In genomic region chr5:131996210-131997025, GRCh38 we compare ENCODE assay signal across 1 cellular context.
TF ChIP-seq lines count a peak whose summit lies in the region.

No MANE protein-coding gene starts in this region.

TF ChIP-seq in K562, 482 proteins besides CTCF, POLR2A, EP300 and RAD21 (continued from another document and continues in another):
- TF ChIP-seq FOXO4 (CRISPR knock-in tag; IDR thresholded peaks at IDR 0.05) (no peak), ZNF140 (CRISPR knock-in tag; IDR thresholded peaks at IDR 0.05) (no peak), IFI16 (CRISPR knock-in tag; IDR thresholded peaks at IDR 0.05) (no peak), JUN (IDR thresholded peaks at IDR 0.05; ENCODE audit: borderline replicate concordance, low read depth, low read length) (peak; percentile 42; the same call in 1 of the 2 replicates), JUN (CRISPR knock-in tag; IDR thresholded peaks at IDR 0.05; ENCODE audit: borderline replicate concordance) (peak; percentile 72; the same call in 1 of the 2 replicates), ZNF77 (CRISPR knock-in tag; IDR thresholded peaks at IDR 0.05) (no peak), ZNF395 (CRISPR knock-in tag; IDR thresholded peaks at IDR 0.05) (peak; percentile 49; the same call in 1 of the 2 replicates), KLF16 (IDR thresholded peaks at IDR 0.05) (peak; percentile 92), ZNF512 (tag; IDR thresholded peaks at IDR 0.05) (no peak), POLR2B (IDR thresholded peaks at IDR 0.05; ENCODE audit: low read depth, partially characterized antibody) (no peak), CREB3 (tag; conservative IDR thresholded peaks at IDR 0.05; ENCODE audit: low read depth) (0 out of 2 replicates have a peak, but pooled peaks have one; percentile 46), ZNF253 (CRISPR knock-in tag; conservative IDR thresholded peaks at IDR 0.05) (no peak), FOXK2 (conservative IDR thresholded peaks at IDR 0.05 in 1 of 2, IDR thresholded peaks at IDR 0.05 in 1 of 2; ENCODE audit: low read depth in 2 of 2) (peak; percentile 88 to 92), ELF2 (CRISPR knock-in tag; IDR thresholded peaks at IDR 0.05) (no peak), SLC30A9 (CRISPR knock-in tag; IDR thresholded peaks at IDR 0.05) (no peak), TCFL5 (CRISPR knock-in tag; conservative IDR thresholded peaks at IDR 0.05) (no peak), TRIM25 (IDR thresholded peaks at IDR 0.05; ENCODE audit: borderline replicate concordance) (no peak), LCOR (CRISPR knock-in tag; IDR thresholded peaks at IDR 0.05) (no peak), KDM1A (IDR thresholded peaks at IDR 0.05) (peak; percentile 94 to 95), HOMEZ (CRISPR knock-in tag; IDR thresholded peaks at IDR 0.05) (no peak), ZNF644 (tag; IDR thresholded peaks at IDR 0.05; ENCODE audit: low read depth) (peak; percentile 54; the same call in 1 of the 2 replicates), ZNF354B (CRISPR knock-in tag; IDR thresholded peaks at IDR 0.05) (no peak), ZNF23 (CRISPR knock-in tag; IDR thresholded peaks at IDR 0.05) (no peak), BRD4 (IDR thresholded peaks at IDR 0.05) (no peak), ELF4 (CRISPR knock-in tag; IDR thresholded peaks at IDR 0.05) (peak; percentile 65; the same call in 1 of the 2 replicates), POLR2AphosphoS5 (IDR thresholded peaks at IDR 0.05; ENCODE audit: control insufficient read depth, insufficient read depth, low read depth, low read length) (peak; percentile 96), GATA2 (CRISPR knock-in tag; IDR thresholded peaks at IDR 0.05) (peak; percentile 90), CCAR2 (IDR thresholded peaks at IDR 0.05; ENCODE audit: low read depth, low read length) (no peak), CXXC5 (CRISPR knock-in tag; IDR thresholded peaks at IDR 0.05) (peak; percentile 73), SRSF7 (optimal IDR thresholded peaks at IDR 0.05; ENCODE audit: low read depth, low read length) (no peak), ZNF143 (CRISPR knock-in tag; IDR thresholded peaks at IDR 0.05) (no peak), FOXP1 (CRISPR knock-in tag; IDR thresholded peaks at IDR 0.05) (0 out of 2 replicates have a peak, but pooled peaks have one; percentile 57), ZFP30 (CRISPR knock-in tag; IDR thresholded peaks at IDR 0.05; ENCODE audit: borderline replicate concordance) (no peak), RBM34 (IDR thresholded peaks at IDR 0.05; ENCODE audit: borderline replicate concordance, insufficient read depth, low read length) (no peak), PCBP1 (IDR thresholded peaks at IDR 0.05; ENCODE audit: low read depth, low read length, poor library complexity, severe bottlenecking) (no peak), ZNF224 (CRISPR knock-in tag; IDR thresholded peaks at IDR 0.05) (no peak), TCF15 (CRISPR knock-in tag; IDR thresholded peaks at IDR 0.05) (no peak), RREB1 (CRISPR knock-in tag; IDR thresholded peaks at IDR 0.05) (no peak), ZBTB49 (CRISPR knock-in tag; IDR thresholded peaks at IDR 0.05; ENCODE audit: borderline replicate concordance) (no peak), HEY1 (CRISPR knock-in tag; IDR thresholded peaks at IDR 0.05; ENCODE audit: borderline replicate concordance) (no peak), ATF1 (CRISPR knock-in tag; IDR thresholded peaks at IDR 0.05) (no peak), ATF1 (tag; IDR thresholded peaks at IDR 0.05) (0 out of 2 replicates have a peak, but pooled peaks have one; percentile 15), PHB2 (IDR thresholded peaks at IDR 0.05; ENCODE audit: low read depth) (peak; percentile 87), CTCFL (IDR thresholded peaks at IDR 0.05; ENCODE audit: borderline replicate concordance, insufficient read depth, low read depth, low read length, poor library complexity, severe bottlenecking) (no peak), BHLHE40 (IDR thresholded peaks at IDR 0.05; ENCODE audit: low read length) (no peak)
